15 cellular contexts compared by ENCODE assay signal in the genomic region with DNA sequence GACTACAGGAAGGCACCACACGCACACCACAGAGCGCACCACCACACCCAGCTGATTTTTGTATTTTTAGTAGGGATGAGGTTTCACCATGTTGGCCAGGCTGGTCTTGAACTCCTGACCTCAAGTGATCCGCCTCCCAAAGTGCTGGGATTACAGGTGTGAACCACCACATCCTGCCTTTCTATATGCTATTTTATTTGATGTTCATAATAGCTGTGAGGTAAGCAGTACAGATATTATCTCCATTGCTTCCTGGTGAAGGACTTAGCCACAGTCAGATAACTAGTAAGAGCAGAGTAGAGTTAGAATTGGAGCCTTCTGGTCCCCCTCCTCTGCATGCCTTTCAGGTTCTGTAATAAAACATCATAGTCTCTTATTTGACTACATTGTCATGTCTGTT. TPM values are rescaled to one million over a fixed set of nuclear protein-coding genes. Genes with fewer than 3 reads are reported as not detected.
"Had no signal": no experiment of that assay in that cellular context is flagged by ENCODE, and none has a peak within 500 bp of the region (broad histone marks: within the 10 kb centered on the region; RNA-seq: fewer than 3 reads in every experiment).

No MANE protein-coding gene starts in this region.

RNA-seq across cellular contexts. Expression of a gene that starts 46.3 kb away (rescaled TPM):
- total RNA-seq: natural killer cell, occipital lobe, osteoblast, ovary, prostate gland, right atrium auricular region, sciatic nerve, smooth muscle cell, spleen, suprapubic skin, testis, upper lobe of right lung, urinary bladder, uterus had no signal
- polyA plus RNA-seq: neural cell, ovary, smooth muscle cell, spleen, urinary bladder had no signal
